ENCODE assay signal across 17 cellular contexts in the genomic region with DNA sequence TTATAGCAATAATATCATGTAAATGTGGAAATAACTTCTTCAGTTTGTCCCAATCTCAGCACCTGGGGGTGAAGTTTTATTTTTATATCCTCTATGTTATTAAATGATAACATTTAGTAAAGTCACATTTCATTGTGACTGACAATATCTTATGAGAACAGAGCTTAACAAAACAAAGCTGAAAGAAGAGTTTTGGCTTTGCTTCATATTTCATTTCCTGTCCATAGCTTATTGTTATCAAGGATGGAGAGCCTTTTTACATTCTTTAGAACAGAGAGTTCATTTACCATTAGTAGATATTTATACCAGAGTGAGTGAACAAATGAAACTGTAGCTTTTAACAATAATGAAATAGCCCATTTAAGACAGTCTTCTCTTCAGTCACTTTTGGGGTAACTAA.
DNase-seq lines count a peak whose midpoint lies in the region; ATAC-seq and TF ChIP-seq lines count a peak whose summit lies in the region.
"Had no signal": no experiment of that assay in that cellular context is flagged by ENCODE, and none has a peak within 500 bp of the region (broad histone marks: within the 10 kb centered on the region; RNA-seq: fewer than 3 reads in every experiment).

No MANE protein-coding gene starts in this region.

- H3K79me1 ChIP-seq in IMR-90 (ENCODE audit: low read depth in 1 of 2, low read length in 2 of 2) = no peaks in the 10 kb centered on the region

- H3K27ac ChIP-seq in IMR-90 (ENCODE audit: insufficient read depth, low read length) = no peak overlapping the region
- H3K27ac ChIP-seq: Peyer's patch had no signal

- no peak overlapping the region for H3K4me2 ChIP-seq in IMR-90 (ENCODE audit: low read depth, low read length)

- no peak overlapping the region for H2AK9ac ChIP-seq in IMR-90 (replicated peaks; ENCODE audit: low read depth, low read length, poor library complexity)

- no peak overlapping the region for H3K4ac ChIP-seq in IMR-90 (ENCODE audit: low read depth, low read length)

- peak; percentile 39 for DNase-seq in EH (ENCODE audit: low read depth)
- no peak for DNase-seq in IMR-90
- DNase-seq in cardiac fibroblast (ENCODE audit: low read depth in 2 of 2) = peak; percentile 35 to 54
- peak; percentile 41 for DNase-seq in iris pigment epithelial cell (ENCODE audit: low read depth)
- no peak for DNase-seq in OCI-M1 (lab: John Stamatoyannopoulos, UW)
- no peak for DNase-seq in inferior parietal cortex (ENCODE audit: extremely low spot score)
- no peak for DNase-seq in C1 segment of cervical spinal cord (lab: John Stamatoyannopoulos, UW)
- DNase-seq: AML-193, DMS79 treated with DMSO at 0.1 percent for 48 hours, H9, Kasumi-1, MG63, NCI-H1048, NCI-H1436 treated with DMSO at 0.1 percent for 48 hours, NCI-H2029, Peyer's patch had no signal

- H3K9me1 ChIP-seq in IMR-90 (ENCODE audit: insufficient read depth, low read length) = no peaks in the 10 kb centered on the region

- no peak overlapping the region for H3K56ac ChIP-seq in IMR-90 (ENCODE audit: extremely low read depth, insufficient read depth, low read length)

- H2AFZ ChIP-seq in IMR-90 (replicated peaks; ENCODE audit: low read length, poor library complexity) = no peak overlapping the region

- ATAC-seq in IMR-90 (ENCODE audit: low read depth) (no peak), HG03439 (IDR thresholded peaks at IDR 0.05; ENCODE audit: unreplicated experiment) (no peak)

- TF ChIP-seq CTCF in IMR-90 (conservative IDR thresholded peaks at IDR 0.05; ENCODE audit: low read depth, low read length) (no peak), cardiac fibroblast (IDR thresholded peaks at IDR 0.05; ENCODE audit: low read depth, low read length) (no peak)

- H4K5ac ChIP-seq in IMR-90 (ENCODE audit: low read depth, low read length) = no peak overlapping the region

- H2BK20ac ChIP-seq in IMR-90 (ENCODE audit: low read depth, low read length) = no peak overlapping the region; the same call in 1 of the 2 replicates

- no peak overlapping the region for H3K14ac ChIP-seq in IMR-90 (replicated peaks; ENCODE audit: low read depth, low read length)

- no peak overlapping the region for H2AK5ac ChIP-seq in IMR-90 (ENCODE audit: low read depth, low read length)

- H3K23ac ChIP-seq in IMR-90 (ENCODE audit: low read depth, low read length) = no peak overlapping the region

- H4K20me1 ChIP-seq in IMR-90 (ENCODE audit: insufficient read depth, low read length) = no peaks in the 10 kb centered on the region

- no peak overlapping the region for H4K91ac ChIP-seq in IMR-90 (ENCODE audit: insufficient read depth, low read depth, low read length)

- H3K9ac ChIP-seq in IMR-90 (ENCODE audit: low read depth, low read length) = no peak overlapping the region

- in situ Hi-C loops in IMR-90 (cut with MboI; ENCODE audit: low sequenced_read_pairs) = no loop called here

- dilution Hi-C loops in IMR-90 (cut with HindIII; ENCODE audit: low sequenced_read_pairs, unreplicated experiment) = no loop called here

- intact Hi-C loops in IMR-90 (cut with micrococcal nuclease) = loop anchor here (2.0 kb wide), 1 partner anchor 375 kb away; no protein-coding TSS in a partner anchor

- CTCF ChIA-PET in IMR-90 (lab: Yijun Ruan, JAX) = interaction anchor here (0.5 kb wide), 1 partner anchor 17 kb away, joined by 4 read pairs; no protein-coding TSS in a partner anchor

- H2BK120ac ChIP-seq in IMR-90 (ENCODE audit: low read depth, low read length) = no peak overlapping the region

- H3K9me3 ChIP-seq in IMR-90 (ENCODE audit: control insufficient read depth, insufficient read depth, low read length) = no peaks in the 10 kb centered on the region
- H3K9me3 ChIP-seq: MG63, Peyer's patch had no signal

- TF ChIP-seq POLR2A in IMR-90 (IDR thresholded peaks at IDR 0.05; ENCODE audit: low read depth, low read length) = no peak

- no peak overlapping the region for H2BK15ac ChIP-seq in IMR-90 (ENCODE audit: low read depth, low read length)

- no TSS peak for BruUV-seq in IMR-90 (replicated peaks; lab: Mats Ljungman, UMichigan)

- H3K4me3 ChIP-seq in IMR-90 (ENCODE audit: insufficient read depth, low read depth, low read length) = no peak overlapping the region
- no peak overlapping the region for H3K4me3 ChIP-seq in cardiac fibroblast (replicated peaks in 1 of 2; ENCODE audit: low read depth in 2 of 2, low read length in 2 of 2)
- H3K4me3 ChIP-seq: MG63, Peyer's patch had no signal

- H3K4me1 ChIP-seq in IMR-90 (ENCODE audit: control insufficient read depth, insufficient read depth, low read length) = no peaks in the 10 kb centered on the region; the same call in 1 of the 2 replicates
- H3K4me1 ChIP-seq: Peyer's patch had no signal

- no peaks in the 10 kb centered on the region for H3K36me3 ChIP-seq in IMR-90 (ENCODE audit: control insufficient read depth, insufficient read depth, low read length)
- H3K36me3 ChIP-seq: MG63, Peyer's patch had no signal

- POLR2A ChIA-PET in IMR-90 (lab: Charles Lee; ENCODE audit: unreplicated experiment) = no interaction called here

- peak overlapping the region; percentile 22 for H2BK5ac ChIP-seq in IMR-90 (ENCODE audit: low read depth, low read length, poor library complexity, severe bottlenecking)

- TF ChIP-seq RAD21 in IMR-90 (IDR thresholded peaks at IDR 0.05; ENCODE audit: low read length) = no peak

- no peak overlapping the region; a peak in 1 of 4 replicates for H4K8ac ChIP-seq in IMR-90 (ENCODE audit: low read depth in 2 of 2, low read length in 2 of 2)

- H3K18ac ChIP-seq in IMR-90 (ENCODE audit: low read depth, low read length) = no peak overlapping the region

- no peaks in the 10 kb centered on the region for H3K27me3 ChIP-seq in IMR-90 (ENCODE audit: control insufficient read depth, insufficient read depth, low read length)
- H3K27me3 ChIP-seq: MG63, Peyer's patch had no signal

TF ChIP-seq in IMR-90, 13 proteins besides CTCF, POLR2A, EP300 and RAD21:
- TF ChIP-seq NFE2L2 (IDR thresholded peaks at IDR 0.05; ENCODE audit: low read depth, low read length) (no peak), MXI1 (IDR thresholded peaks at IDR 0.05; ENCODE audit: borderline replicate concordance, low read depth, low read length) (no peak), MAZ (IDR thresholded peaks at IDR 0.05; ENCODE audit: borderline replicate concordance, low read depth, low read length) (no peak), RCOR1 (IDR thresholded peaks at IDR 0.05; ENCODE audit: insufficient replicate concordance, low read length) (no peak), FOS (IDR thresholded peaks at IDR 0.05; ENCODE audit: low read depth, low read length) (no peak), MAFK (IDR thresholded peaks at IDR 0.05; ENCODE audit: low read depth, low read length) (no peak), SMC3 (IDR thresholded peaks at IDR 0.05; ENCODE audit: low read depth, low read length) (no peak), ELK1 (IDR thresholded peaks at IDR 0.05; ENCODE audit: borderline replicate concordance, low read depth, low read length) (no peak)
TF ChIP-seq in IMR-90: peak in this region for 0.

Comparison
In these comparisons a context has a peak if more than half of its experiments do, and no peak if none do; other contexts are left out.
1. DNase-seq: peak in EH (single experiment), cardiac fibroblast (2 of 2) and iris pigment epithelial cell (single experiment); none in IMR-90 (single experiment), OCI-M1 (single experiment), inferior parietal cortex (single experiment) and C1 segment of cervical spinal cord (0 of 14).